In genomic region chr4:1245481-1246051, GRCh38 we compare ENCODE assay signal across 11 cellular contexts. TPM values are rescaled to one million over a fixed set of nuclear protein-coding genes. Genes with fewer than 3 reads are reported as not detected.
DNase-seq lines count a peak whose midpoint lies in the region; ATAC-seq and TF ChIP-seq lines count a peak whose summit lies in the region.
"Had no signal": no experiment of that assay in that cellular context is flagged by ENCODE, and none has a peak within 500 bp of the region (broad histone marks: within the 10 kb centered on the region; RNA-seq: fewer than 3 reads in every experiment).

No MANE protein-coding gene starts in this region.

- peak overlapping the region; percentile 35 for H4K8ac ChIP-seq in mesenchymal stem cell (ENCODE audit: low read length)

- H2BK15ac ChIP-seq in mesenchymal stem cell (ENCODE audit: low read depth, poor library complexity, severe bottlenecking), result peak overlapping the region; percentile 70

- peak overlapping the region in 1 of 2 experiments; percentile 48 for H3K23ac ChIP-seq in mesenchymal stem cell (ENCODE audit: low read length in 2 of 2)

- TF ChIP-seq CTCF in adrenal gland (IDR thresholded peaks at IDR 0.05) (no peak), upper lobe of left lung (IDR thresholded peaks at IDR 0.05) (no peak)

- peak overlapping the region; percentile 41 for H3K27ac Mint-ChIP-seq in activated naive CD4-positive, alpha-beta T cell treated with anti-CD3 and anti-CD28 coated beads for 36 hours

- H2BK12ac ChIP-seq in mesenchymal stem cell (ENCODE audit: low read length in 2 of 2), result peak overlapping the region in 1 of 2 experiments; percentile 87

- H3K18ac ChIP-seq in mesenchymal stem cell (ENCODE audit: low read depth in 1 of 2, low read length in 2 of 2), result peak overlapping the region in 1 of 2 experiments; percentile 22

- H3K79me1 ChIP-seq in mesenchymal stem cell (replicated peaks; ENCODE audit: low read length, poor library complexity, severe bottlenecking), result peaks cover 6% of the 10 kb centered on the region

- intact Hi-C loops in activated naive CD4-positive, alpha-beta T cell treated with anti-CD3 and anti-CD28 coated beads for 36 hours (cut with micrococcal nuclease), result loop anchor here (5.0 kb wide), 3 partner anchors 233 to 612 kb away; partner anchors contain the start of genes FGFRL1 and LETM1
- intact Hi-C loops in adrenal gland (cut with DNase I), result loop anchor here in 1 of 2 donors (5.0 kb wide), 2 partner anchors 78 to 107 kb away; no protein-coding TSS in a partner anchor

- H3K4me1 ChIP-seq in adrenal gland (replicated peaks in 1 of 2) (peaks cover 26 to 68% of the 10 kb centered on the region in 2 donors), mesenchymal stem cell (ENCODE audit: control insufficient read depth, insufficient read depth, low read depth, low read length) (peaks cover 64% of the 10 kb centered on the region), upper lobe of left lung (peaks cover 64 to 70% (median 67%) of the 10 kb centered on the region in 4 donors)

- H3K4me3 ChIP-seq in adrenal gland (peak overlapping the region in 1 of 4 donors; percentile 83), mesenchymal stem cell (ENCODE audit: insufficient read depth in 1 of 2, low read depth in 1 of 2, low read length in 2 of 2) (no peak overlapping the region), upper lobe of left lung (peak overlapping the region in 2 of 4 donors; percentile 67 to 95)

- no peak overlapping the region for H2AFZ ChIP-seq in mesenchymal stem cell (ENCODE audit: low read depth, low read length)

- TF ChIP-seq EP300 in upper lobe of left lung (IDR thresholded peaks at IDR 0.05), result no peak

- H4K91ac ChIP-seq in mesenchymal stem cell (ENCODE audit: low read length), result peak overlapping the region; percentile 83

- H3K36me3 Mint-ChIP-seq in activated naive CD4-positive, alpha-beta T cell treated with anti-CD3 and anti-CD28 coated beads for 36 hours (ENCODE audit: low read depth), result peaks cover 9% of the 10 kb centered on the region

- 67 to 72% (median 70%) methylated on average over 11 to 26 of the region's 26 CpGs for WGBS in adrenal gland, 4 donors
- WGBS in mesenchymal stem cell, result 96% methylated on average over 24 of the region's 26 CpGs
- WGBS in upper lobe of left lung, 2 donors, result 71 to 86% methylated on average over 21 to 26 of the region's 26 CpGs

- no peak overlapping the region for H3K4me2 ChIP-seq in mesenchymal stem cell (ENCODE audit: low read length, poor library complexity, severe bottlenecking)

- TF ChIP-seq POLR2A in adrenal gland (IDR thresholded peaks at IDR 0.05), result no peak
- TF ChIP-seq POLR2A in upper lobe of left lung (IDR thresholded peaks at IDR 0.05), result no peak

- peak overlapping the region in 1 of 2 experiments; percentile 57 for H3K4ac ChIP-seq in mesenchymal stem cell (ENCODE audit: low read depth in 1 of 2, low read length in 2 of 2)

- H3K9me3 Mint-ChIP-seq in activated naive CD4-positive, alpha-beta T cell treated with anti-CD3 and anti-CD28 coated beads for 36 hours, result no peaks in the 10 kb centered on the region

- H3K27me3 ChIP-seq in adrenal gland, result no peaks in the 10 kb centered on the region
- no peaks in the 10 kb centered on the region for H3K27me3 ChIP-seq in mesenchymal stem cell (ENCODE audit: control insufficient read depth in 1 of 2, insufficient read depth in 1 of 2, low read length in 2 of 2)
- no peaks in the 10 kb centered on the region for H3K27me3 ChIP-seq in upper lobe of left lung

- peak overlapping the region in 1 of 2 experiments; percentile 87 for H3K14ac ChIP-seq in mesenchymal stem cell (ENCODE audit: low read length in 2 of 2)

- H3K4me1 Mint-ChIP-seq in activated naive CD4-positive, alpha-beta T cell treated with anti-CD3 and anti-CD28 coated beads for 36 hours (ENCODE audit: low read depth), result peaks cover 54% of the 10 kb centered on the region

- H3K9ac ChIP-seq in mesenchymal stem cell (ENCODE audit: low read length), result peak overlapping the region; percentile 91

- peak overlapping the region; percentile 38 for H3K4me3 Mint-ChIP-seq in activated naive CD4-positive, alpha-beta T cell treated with anti-CD3 and anti-CD28 coated beads for 36 hours

- CTCF ChIA-PET in activated naive CD4-positive, alpha-beta T cell treated with anti-CD3 and anti-CD28 coated beads for 36 hours (lab: Charles Lee), result interaction anchor here (1.0 kb wide), 1 partner anchor 23 kb away, joined by 3 read pairs; no protein-coding TSS in a partner anchor

- H3K27ac ChIP-seq in adrenal gland (peak overlapping the region in 2 of 5 donors; percentile 97 to 99), mesenchymal stem cell (ENCODE audit: low read length, poor library complexity, severe bottlenecking) (no peak overlapping the region), upper lobe of left lung (peak overlapping the region; percentile 92 to 99 (median 96))

- H2BK5ac ChIP-seq in mesenchymal stem cell (ENCODE audit: low read depth, low read length, poor library complexity, severe bottlenecking), result no peak overlapping the region

- no peaks in the 10 kb centered on the region for H3K9me3 ChIP-seq in adrenal gland (replicated peaks in 1 of 3)
- no peaks in the 10 kb centered on the region for H3K9me3 ChIP-seq in mesenchymal stem cell (ENCODE audit: control insufficient read depth, low read length)
- H3K9me3 ChIP-seq in upper lobe of left lung, result no peaks in the 10 kb centered on the region

- ATAC-seq in upper lobe of left lung (ENCODE audit: low FRiP score in 2 of 2) (no peak), HG02759 (IDR thresholded peaks at IDR 0.05; ENCODE audit: unreplicated experiment) (no peak), HG02763 (IDR thresholded peaks at IDR 0.05; ENCODE audit: unreplicated experiment) (no peak)
- ATAC-seq: left colon had no signal

- H3K36me3 ChIP-seq in adrenal gland (replicated peaks in 1 of 2), result peaks cover 0 to 7% of the 10 kb centered on the region in 2 donors
- H3K36me3 ChIP-seq in mesenchymal stem cell (ENCODE audit: control insufficient read depth in 1 of 2, insufficient read depth in 2 of 2, low read depth in 1 of 2, low read length in 2 of 2), result peaks cover 9 to 56% of the 10 kb centered on the region in 2 experiments
- H3K36me3 ChIP-seq in upper lobe of left lung, result peaks cover 7 to 13% (median 9%) of the 10 kb centered on the region in 4 donors

- no peaks in the 10 kb centered on the region for H3K27me3 Mint-ChIP-seq in activated naive CD4-positive, alpha-beta T cell treated with anti-CD3 and anti-CD28 coated beads for 36 hours (ENCODE audit: low read depth)

- no peak for DNase-seq in activated naive CD4-positive, alpha-beta T cell treated with anti-CD3 and anti-CD28 coated beads for 36 hours
- no peak for DNase-seq in activated naive CD4-positive, alpha-beta T cell (lab: John Stamatoyannopoulos, UW)
- DNase-seq in adrenal gland (peak in 5 of 7 donors; percentile 18 to 60 (median 32)), mesenchymal stem cell (no peak), upper lobe of left lung (peak in 1 of 2 donors; percentile 78), SIG-M5 (lab: John Stamatoyannopoulos, UW) (no peak)
- DNase-seq: effector CD8-positive, alpha-beta T cell; NCI-H446 had no signal

- no peak overlapping the region for H2BK120ac ChIP-seq in mesenchymal stem cell (ENCODE audit: low read depth, low read length)

- H2AK5ac ChIP-seq in mesenchymal stem cell (ENCODE audit: low read length, severe bottlenecking), result no peak overlapping the region

RNA-seq across cellular contexts. Expression of gene CTBP1, which starts 3.4 kb away (rescaled TPM):
- 100 to 1,000 TPM; 136 to 140 TPM for total RNA-seq in activated naive CD4-positive, alpha-beta T cell treated with anti-CD3 and anti-CD28 coated beads for 36 hours
- total RNA-seq in adrenal gland (100 to 1,000 TPM; 143 to 293 (median 169) TPM), upper lobe of left lung (100 to 1,000 TPM; 142 to 483 (median 213) TPM)
- 100 to 1,000 TPM in 2 of 3 donors, 10 to 100 TPM in 1; 45.7 to 172 (median 145) TPM for polyA plus RNA-seq in adrenal gland
- 96.7 TPM for polyA plus RNA-seq in mesenchymal stem cell (2013, experiment 1 of 2)
- 92.8 TPM for polyA plus RNA-seq in mesenchymal stem cell (2013, experiment 2 of 2)

RNA-seq across cellular contexts. Expression of gene MAEA, which starts 44.1 kb away (rescaled TPM):
- 10 to 100 TPM; 25.2 to 29.4 TPM for total RNA-seq in activated naive CD4-positive, alpha-beta T cell treated with anti-CD3 and anti-CD28 coated beads for 36 hours
- total RNA-seq in adrenal gland, result 10 to 100 TPM; 60.2 to 96.8 (median 79.2) TPM
- 100 to 1,000 TPM in 1 of 3 donors, 10 to 100 TPM in 2; 35.6 to 103 (median 70.3) TPM for polyA plus RNA-seq in adrenal gland
- polyA plus RNA-seq in mesenchymal stem cell (2013, experiment 1 of 2), result 37.6 TPM
- polyA plus RNA-seq in mesenchymal stem cell (2013, experiment 2 of 2), result 37.1 TPM
- total RNA-seq in upper lobe of left lung, result 100 to 1,000 TPM in 1 of 6 donors, 10 to 100 TPM in 5; 58.5 to 289 (median 73.0) TPM

Comparison
In these comparisons a context has a peak if more than half of its experiments do, and no peak if none do; other contexts are left out.
1. DNase-seq: peak in adrenal gland (5 of 7); none in activated naive CD4-positive, alpha-beta T cell treated with anti-CD3 and anti-CD28 coated beads for 36 hours (single experiment), activated naive CD4-positive, alpha-beta T cell (0 of 4), mesenchymal stem cell (single experiment) and SIG-M5 (single experiment).